2 cellular contexts compared by ENCODE assay signal in genomic region chr20:18267815-18268214, GRCh38.
TF ChIP-seq lines count a peak whose summit lies in the region.

No MANE protein-coding gene starts in this region.

TF ChIP-seq in endothelial cell of umbilical vein, 7 proteins besides CTCF, POLR2A, EP300 and RAD21 (continued from another document):
- no peak for TF ChIP-seq FOS (IDR thresholded peaks at IDR 0.05; ENCODE audit: borderline replicate concordance, insufficient read depth, low read length)
- no peak for TF ChIP-seq MYC (IDR thresholded peaks at IDR 0.05; ENCODE audit: low read depth, low read length)

TF ChIP-seq in neural cell, 6 proteins besides CTCF, POLR2A, EP300 and RAD21 (continued from another document):
- TF ChIP-seq REST (IDR thresholded peaks at IDR 0.05; ENCODE audit: borderline replicate concordance) (peak; percentile 70), MXI1 (conservative IDR thresholded peaks at IDR 0.05; ENCODE audit: poor library complexity, severe bottlenecking) (no peak)
